Comparison of ENCODE assay signal across 8 cellular contexts in genomic region chr19:37217855-37218591, GRCh38. TPM values are rescaled to one million over a fixed set of nuclear protein-coding genes. Genes with fewer than 3 reads are reported as not detected.
DNase-seq lines count a peak whose midpoint lies in the region; ATAC-seq and TF ChIP-seq lines count a peak whose summit lies in the region.

Gene ZNF383, plus strand, starts transcription at chr19:37218214. Its CDS starts 12,240 bp downstream, at chr19:37230454.

- POLR2A ChIA-PET in activated CD4-positive, alpha-beta memory T cell treated with anti-CD3 and anti-CD28 coated beads, Interleukin-2, amount 10 ng/mL, durations not matched to agents 7 days and 5 days (lab: Charles Lee) = interaction anchor here (0.8 to 1.5 kb wide), 13 partner anchors 19 to 1004 kb away, joined by 3 to 8 read pairs (median 4); partner anchors contain the start of genes ZFP14, ZNF146, ZNF382 and ZNF420

- peaks cover 6% of the 10 kb centered on the region for H3K4me1 ChIP-seq in ectodermal cell (ENCODE audit: control insufficient read depth, insufficient read depth, low read length)
- H3K4me1 ChIP-seq in lung (ENCODE audit: control insufficient read depth in 2 of 2, insufficient read depth in 2 of 2, low read length in 2 of 2) = peaks cover 2 to 6% of the 10 kb centered on the region in 2 donors

- CTCF ChIA-PET in activated CD4-positive, alpha-beta memory T cell treated with anti-CD3 and anti-CD28 coated beads, Interleukin-2, amount 10 ng/mL, durations not matched to agents 7 days and 5 days (lab: Charles Lee) = interaction anchor here (1.1 to 1.5 kb wide), 2 partner anchors 8 to 10 kb away, joined by 3 read pairs; no protein-coding TSS in a partner anchor

- H3K36me3 ChIP-seq in ectodermal cell (ENCODE audit: control insufficient read depth, insufficient read depth, low read length) (no peaks in the 10 kb centered on the region), lung (ENCODE audit: control insufficient read depth in 2 of 2, insufficient read depth in 2 of 2, low read length in 2 of 2) (peaks cover 2 to 5% of the 10 kb centered on the region in 2 donors)

- ATAC-seq in GM19397 (IDR thresholded peaks at IDR 0.05; ENCODE audit: unreplicated experiment) = peak; percentile 96
- peak; percentile 77 for ATAC-seq in HG03565 (IDR thresholded peaks at IDR 0.05; ENCODE audit: unreplicated experiment)
- ATAC-seq in lung (ENCODE audit: insufficient read depth, low FRiP score) = peak; percentile 97

- peak within 1 kb of the TSS; percentile 99 for H3K4me3 Mint-ChIP-seq in CD14-positive monocyte
- peak within 1 kb of the TSS; percentile 99 for H3K4me3 Mint-ChIP-seq in activated CD4-positive, alpha-beta memory T cell treated with anti-CD3 and anti-CD28 coated beads, Interleukin-2, amount 10 ng/mL, durations not matched to agents 7 days and 5 days

- TF ChIP-seq CTCF in CD14-positive monocyte (IDR thresholded peaks at IDR 0.05) = no peak
- no peak for TF ChIP-seq CTCF in lung (IDR thresholded peaks at IDR 0.05; ENCODE audit: control extremely low read depth, extremely low read depth)

- peak within 1 kb of the TSS; percentile 92 to 99 (median 94) for H3K27ac Mint-ChIP-seq in CD14-positive monocyte
- H3K27ac Mint-ChIP-seq in activated CD4-positive, alpha-beta memory T cell treated with anti-CD3 and anti-CD28 coated beads, Interleukin-2, amount 10 ng/mL, durations not matched to agents 7 days and 5 days = peak within 1 kb of the TSS; percentile 96

- intact Hi-C loops in CD14-positive monocyte (cut with micrococcal nuclease) = loop anchor here (5.0 to 10.0 kb wide), 6 partner anchors 143 to 1003 kb away; partner anchors contain the start of genes ZNF527 (in 2 of the 2), ZNF850 (in 2 of the 2), ZNF146 (in 1 of the 2) and ZNF420 (in 1 of the 2)

- H3K9me3 Mint-ChIP-seq in CD14-positive monocyte = peaks cover 15 to 56% (median 43%) of the 10 kb centered on the region in 7 donors
- H3K9me3 Mint-ChIP-seq in activated CD4-positive, alpha-beta memory T cell treated with anti-CD3 and anti-CD28 coated beads, Interleukin-2, amount 10 ng/mL, durations not matched to agents 7 days and 5 days = peaks cover 41% of the 10 kb centered on the region

- peak; percentile 75 for DNase-seq in CD14-positive monocyte (ENCODE audit: low spot score)
- peak; percentile 95 for DNase-seq in NCI-H748 treated with DMSO at 0.1 percent for 48 hours (lab: John Stamatoyannopoulos, UW)
- DNase-seq in activated CD4-positive, alpha-beta memory T cell treated with anti-CD3 and anti-CD28 coated beads, Interleukin-2, amount 10 ng/mL, durations not matched to agents 7 days and 5 days = peak; percentile 87
- peak; percentile 90 for DNase-seq in lung (ENCODE audit: low spot score)
- peak; percentile 70 to 82 (median 70) for DNase-seq in stimulated activated CD4-positive, alpha-beta T cell treated with anti-CD3 and anti-CD28 coated beads, TNF-alpha, amount 100 ng/mL, for 24 hours (ENCODE audit: low read depth in 3 of 3)

- H3K27me3 ChIP-seq in ectodermal cell (ENCODE audit: control insufficient read depth, insufficient read depth, low read length, poor library complexity, severe bottlenecking) = no peaks in the 10 kb centered on the region
- no peaks in the 10 kb centered on the region for H3K27me3 ChIP-seq in lung (ENCODE audit: control insufficient read depth, insufficient read depth)

- peaks cover 16% of the 10 kb centered on the region for H3K4me1 Mint-ChIP-seq in CD14-positive monocyte
- H3K4me1 Mint-ChIP-seq in activated CD4-positive, alpha-beta memory T cell treated with anti-CD3 and anti-CD28 coated beads, Interleukin-2, amount 10 ng/mL, durations not matched to agents 7 days and 5 days = peaks cover 23% of the 10 kb centered on the region

- H3K4me3 ChIP-seq in ectodermal cell (ENCODE audit: insufficient read depth, low read depth, low read length) = peak within 1 kb of the TSS; percentile 84
- peak within 1 kb of the TSS; percentile 95 for H3K4me3 ChIP-seq in lung

- 1% methylated on average over 41 of the region's 41 CpGs for WGBS in ectodermal cell, 2 experiments
- 1% methylated on average over 41 of the region's 41 CpGs for WGBS in lung, 2 donors

- H3K9me3 ChIP-seq in ectodermal cell (ENCODE audit: control insufficient read depth, low read length) (no peaks in the 10 kb centered on the region), lung (ENCODE audit: control insufficient read depth in 2 of 2, insufficient read depth in 1 of 2, low read length in 1 of 2) (peaks cover 0 to 4% of the 10 kb centered on the region in 2 donors)

- H3K27me3 Mint-ChIP-seq in CD14-positive monocyte (ENCODE audit: low read depth in 3 of 3) = peaks cover 0 to 4% (median 2%) of the 10 kb centered on the region in 3 donors
- no peaks in the 10 kb centered on the region for H3K27me3 Mint-ChIP-seq in activated CD4-positive, alpha-beta memory T cell treated with anti-CD3 and anti-CD28 coated beads, Interleukin-2, amount 10 ng/mL, durations not matched to agents 7 days and 5 days

- peaks cover 14 to 33% of the 10 kb centered on the region in 2 donors for H3K36me3 Mint-ChIP-seq in CD14-positive monocyte
- peaks cover 56% of the 10 kb centered on the region for H3K36me3 Mint-ChIP-seq in activated CD4-positive, alpha-beta memory T cell treated with anti-CD3 and anti-CD28 coated beads, Interleukin-2, amount 10 ng/mL, durations not matched to agents 7 days and 5 days (ENCODE audit: low read depth)

- H3K27ac ChIP-seq in ectodermal cell (ENCODE audit: insufficient read depth, low read depth, low read length, poor library complexity, severe bottlenecking) (peak within 1 kb of the TSS; percentile 58), lung (ENCODE audit: low read depth in 1 of 2, low read length in 1 of 2) (peak within 1 kb of the TSS; percentile 95 to 97)

RNA-seq across cellular contexts. Expression of gene ZNF383, which starts in this region (rescaled TPM):
- polyA plus RNA-seq in CD14-positive monocyte = 1 to 10 TPM; 2.8 to 4.2 TPM
- total RNA-seq in activated CD4-positive, alpha-beta memory T cell treated with anti-CD3 and anti-CD28 coated beads, Interleukin-2, amount 10 ng/mL, durations not matched to agents 7 days and 5 days = 10 to 100 TPM; 10.1 to 11.3 TPM
- 7.4 TPM for polyA plus RNA-seq in ectodermal cell (2013, experiment 1 of 4)
- polyA plus RNA-seq in ectodermal cell (2013, experiment 2 of 4) = 6.4 TPM
- 5.4 TPM for polyA plus RNA-seq in ectodermal cell (2013, experiment 3 of 4)
- 6.8 TPM for polyA plus RNA-seq in ectodermal cell (2013, experiment 4 of 4)
- 10 to 100 TPM in 1 of 2 donors, 1 to 10 TPM in 1; 9.0 to 19.9 TPM for total RNA-seq in lung
- 1 to 10 TPM; 2.9 to 6.0 TPM for polyA plus RNA-seq in lung

Comparison
In these comparisons a context has a peak if more than half of its experiments do, and no peak if none do; other contexts are left out.
1. Peak in every context shown above with its lines: DNase-seq, ATAC-seq, H3K4me3 ChIP-seq and H3K27ac ChIP-seq.